ENCODE assay signal across 9 cellular contexts in the genomic region with DNA sequence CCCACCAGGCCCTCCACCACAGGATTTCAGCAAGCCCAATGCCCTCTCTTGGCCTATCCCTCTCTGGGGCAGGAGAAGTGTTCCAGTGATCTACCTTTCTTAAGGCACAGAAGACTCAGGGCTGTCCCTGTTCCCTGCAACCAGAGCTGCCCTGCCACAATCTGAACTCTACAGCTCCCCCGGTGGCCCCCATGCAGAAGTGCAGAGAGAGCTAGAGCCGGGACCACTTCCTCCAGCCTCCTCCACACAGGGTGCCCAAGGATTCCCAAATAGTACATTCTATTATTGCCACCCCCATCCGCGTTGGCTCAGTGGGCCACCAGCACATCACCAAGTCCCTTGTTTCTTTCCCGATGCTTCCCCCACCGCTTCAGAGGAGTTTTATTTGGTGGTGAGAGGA.
DNase-seq lines count a peak whose midpoint lies in the region; ATAC-seq and TF ChIP-seq lines count a peak whose summit lies in the region.
"Had no signal": no experiment of that assay in that cellular context is flagged by ENCODE, and none has a peak within 500 bp of the region (broad histone marks: within the 10 kb centered on the region; RNA-seq: fewer than 3 reads in every experiment).

No MANE protein-coding gene starts in this region.

- H3K9me3 ChIP-seq in ascending aorta, result no peaks in the 10 kb centered on the region

- H3K36me3 Mint-ChIP-seq in stimulated activated effector memory CD8-positive, alpha-beta T cell treated with anti-CD3 and anti-CD28 coated beads, Interleukin-12 subunit alpha, Interleukin-12 subunit beta, amount 100 ng/mL, for 72 hours, result no peaks in the 10 kb centered on the region
- H3K36me3 Mint-ChIP-seq: memory B cell had no signal

- H3K27ac Mint-ChIP-seq in stimulated activated effector memory CD8-positive, alpha-beta T cell treated with anti-CD3 and anti-CD28 coated beads, Interleukin-12 subunit alpha, Interleukin-12 subunit beta, amount 100 ng/mL, for 72 hours, result no peak overlapping the region
- H3K27ac Mint-ChIP-seq: memory B cell had no signal

- no peak overlapping the region for H3K4me3 Mint-ChIP-seq in stimulated activated effector memory CD8-positive, alpha-beta T cell treated with anti-CD3 and anti-CD28 coated beads, Interleukin-12 subunit alpha, Interleukin-12 subunit beta, amount 100 ng/mL, for 72 hours
- H3K4me3 Mint-ChIP-seq: memory B cell had no signal

- H3K4me1 ChIP-seq in ascending aorta, result no peaks in the 10 kb centered on the region

- no peak overlapping the region for H3K27ac ChIP-seq in ascending aorta

- H3K4me1 Mint-ChIP-seq in stimulated activated effector memory CD8-positive, alpha-beta T cell treated with anti-CD3 and anti-CD28 coated beads, Interleukin-12 subunit alpha, Interleukin-12 subunit beta, amount 100 ng/mL, for 72 hours, result no peaks in the 10 kb centered on the region
- H3K4me1 Mint-ChIP-seq: memory B cell had no signal

- intact Hi-C loops in ascending aorta (cut with DNase I), result no loop called here

- no peak for ATAC-seq in stimulated activated effector memory CD8-positive, alpha-beta T cell treated with anti-CD3 and anti-CD28 coated beads, Interleukin-12 subunit alpha, Interleukin-12 subunit beta, amount 100 ng/mL, for 72 hours
- no peak for ATAC-seq in HG03520 (IDR thresholded peaks at IDR 0.05; ENCODE audit: unreplicated experiment)

- H3K4me3 ChIP-seq in GM06990 (replicated peaks; ENCODE audit: low read depth, low read length), result no peak overlapping the region
- no peak overlapping the region for H3K4me3 ChIP-seq in ascending aorta

- DNase-seq in GM06990 (ENCODE audit: extremely low read depth, insufficient read length) (no peak), ascending aorta (ENCODE audit: low spot score in 2 of 2) (peak in 1 of 2 donors; percentile 63), iPS-NIHi7 (ENCODE audit: extremely low spot score) (peak; percentile 92), DMS79 (lab: John Stamatoyannopoulos, UW) (no peak), GM19238 (ENCODE audit: insufficient read length, low spot score) (no peak)
- DNase-seq in stimulated activated effector memory CD8-positive, alpha-beta T cell treated with anti-CD3 and anti-CD28 coated beads, Interleukin-12 subunit alpha, Interleukin-12 subunit beta, amount 100 ng/mL, for 72 hours (ENCODE audit: low spot score in 2 of 2), result no peak

- H3K9me3 Mint-ChIP-seq in stimulated activated effector memory CD8-positive, alpha-beta T cell treated with anti-CD3 and anti-CD28 coated beads, Interleukin-12 subunit alpha, Interleukin-12 subunit beta, amount 100 ng/mL, for 72 hours, result peaks cover 4% of the 10 kb centered on the region

- H3K27me3 ChIP-seq in GM06990 (replicated peaks; ENCODE audit: control insufficient read depth, insufficient read depth, low read length) (no peaks in the 10 kb centered on the region), ascending aorta (no peaks in the 10 kb centered on the region)

- H3K36me3 ChIP-seq in GM06990 (ENCODE audit: control insufficient read depth, insufficient read depth, low read length), result no peaks in the 10 kb centered on the region
- no peaks in the 10 kb centered on the region for H3K36me3 ChIP-seq in ascending aorta

- TF ChIP-seq CTCF in GM06990 (IDR thresholded peaks at IDR 0.05; ENCODE audit: insufficient read depth, low read length, poor library complexity, severe bottlenecking) (peak; percentile 51), LNCAP (IDR thresholded peaks at IDR 0.05) (peak; percentile 70), ascending aorta (IDR thresholded peaks at IDR 0.05) (peak in 2 of 3 experiments; percentile 19 to 44)
